Comparison of ENCODE assay signal across 22 cellular contexts in genomic region chr10:44258460-44259089, GRCh38.
"Had no signal": no experiment of that assay in that cellular context is flagged by ENCODE, and none has a peak within 500 bp of the region (broad histone marks: within the 10 kb centered on the region; RNA-seq: fewer than 3 reads in every experiment).

No MANE protein-coding gene starts in this region.

- H3K9me3 Mint-ChIP-seq: memory B cell; nephron progenitor cell; stimulated activated effector memory CD8-positive, alpha-beta T cell treated with anti-CD3 and anti-CD28 coated beads, Interleukin-12 subunit alpha, Interleukin-12 subunit beta, amount 100 ng/mL, for 72 hours had no signal

- H3K4me1 Mint-ChIP-seq: immature natural killer cell, memory B cell, naive B cell had no signal

- H3K36me3 ChIP-seq: gastrocnemius medialis, left ventricle myocardium inferior, lower lobe of right lung, right atrium auricular region, tibial artery had no signal

- H3K4me3 Mint-ChIP-seq: immature natural killer cell; memory B cell; naive B cell; nephron progenitor cell; stimulated activated effector memory CD8-positive, alpha-beta T cell treated with anti-CD3 and anti-CD28 coated beads, Interleukin-12 subunit alpha, Interleukin-12 subunit beta, amount 100 ng/mL, for 72 hours had no signal

- H3K4me3 ChIP-seq: dorsolateral prefrontal cortex, gastrocnemius medialis, left ventricle myocardium inferior, lower lobe of right lung, right atrium auricular region, tibial artery had no signal

- ATAC-seq: esophagus mucosa; gastrocnemius medialis; left cardiac atrium; lower lobe of right lung; stimulated activated effector memory CD8-positive, alpha-beta T cell treated with anti-CD3 and anti-CD28 coated beads, Interleukin-12 subunit alpha, Interleukin-12 subunit beta, amount 100 ng/mL, for 72 hours had no signal

- H3K27me3 Mint-ChIP-seq: memory B cell, naive B cell had no signal

- H3K27ac ChIP-seq: dorsolateral prefrontal cortex, gastrocnemius medialis, left ventricle myocardium inferior, lower lobe of right lung, right atrium auricular region, tibial artery had no signal

- FAIRE-seq: endometrium, kidney, small intestine had no signal

- H3K9me3 ChIP-seq: gastrocnemius medialis, left ventricle myocardium inferior, lower lobe of right lung, right atrium auricular region, tibial artery had no signal

- DNase-seq: central memory CD4-positive, alpha-beta T cell; cortex of kidney; dorsolateral prefrontal cortex; effector CD8-positive, alpha-beta T cell; gastrocnemius medialis; immature natural killer cell; kidney; left cardiac atrium; left ventricle myocardium inferior; lower lobe of right lung; naive B cell; nephron progenitor cell; stimulated activated CD4-positive, alpha-beta T cell treated with anti-CD3 and anti-CD28 coated beads, Interleukin-4, amount 100 ng/mL, for 1 hour; stimulated activated CD8-positive, alpha-beta memory T cell treated with anti-CD3 and anti-CD28 coated beads, Interleukin-4, amount 100 ng/mL, for 48 hours; stimulated activated naive CD8-positive, alpha-beta T cell treated with anti-CD3 and anti-CD28 coated beads, Interleukin-15, Interleukin-2, amounts not matched to agents 100 U/mL and 50 U/mL, for 24 hours; tibial artery had no signal

- H3K36me3 Mint-ChIP-seq: immature natural killer cell; memory B cell; naive B cell; stimulated activated effector memory CD8-positive, alpha-beta T cell treated with anti-CD3 and anti-CD28 coated beads, Interleukin-12 subunit alpha, Interleukin-12 subunit beta, amount 100 ng/mL, for 72 hours had no signal

- H3K27me3 ChIP-seq: dorsolateral prefrontal cortex, gastrocnemius medialis, right atrium auricular region, tibial artery had no signal

- H3K27ac Mint-ChIP-seq: immature natural killer cell; memory B cell; naive B cell; nephron progenitor cell; stimulated activated effector memory CD8-positive, alpha-beta T cell treated with anti-CD3 and anti-CD28 coated beads, Interleukin-12 subunit alpha, Interleukin-12 subunit beta, amount 100 ng/mL, for 72 hours had no signal
